28 cellular contexts compared by ENCODE assay signal in the genomic region with DNA sequence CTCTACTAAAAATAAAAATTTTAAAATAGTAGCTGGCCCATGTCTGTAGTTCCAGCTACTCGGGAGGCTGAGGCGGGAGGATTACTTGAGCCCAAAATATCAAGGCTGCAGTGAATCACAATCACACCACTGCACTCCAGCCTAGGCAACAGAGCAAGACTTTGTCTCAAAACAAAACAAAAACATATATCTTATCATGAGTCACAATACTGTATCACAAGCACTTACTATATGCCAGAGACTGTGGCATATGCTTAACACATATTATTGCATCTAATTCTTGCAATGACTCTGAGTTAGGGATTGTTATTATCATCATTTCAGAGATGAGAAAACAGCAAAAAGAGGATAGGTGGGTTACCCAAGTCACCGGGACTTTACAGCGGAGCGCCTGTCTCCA. TPM values are rescaled to one million over a fixed set of nuclear protein-coding genes. Genes with fewer than 3 reads are reported as not detected.
"Had no signal": no experiment of that assay in that cellular context is flagged by ENCODE, and none has a peak within 500 bp of the region (broad histone marks: within the 10 kb centered on the region; RNA-seq: fewer than 3 reads in every experiment).

No MANE protein-coding gene starts in this region.

- H3K36me3 Mint-ChIP-seq: activated naive CD4-positive, alpha-beta T cell treated with anti-CD3 and anti-CD28 coated beads, Interleukin-2, amount 50 U/mL, for 72 hours; brain; WTC11 had no signal

- H3K4me3 ChIP-seq: ascending aorta, cardiac muscle cell, PC-9 had no signal

- H3K27me3 ChIP-seq: ascending aorta, cardiac muscle cell had no signal

- H3K4me1 Mint-ChIP-seq: activated naive CD8-positive, alpha-beta T cell treated with anti-CD3 and anti-CD28 coated beads, Interleukin-2, amount 50 U/mL, for 24 hours; brain had no signal

- H3K27me3 Mint-ChIP-seq: activated naive CD8-positive, alpha-beta T cell treated with anti-CD3 and anti-CD28 coated beads, Interleukin-2, amount 50 U/mL, for 24 hours had no signal

- H2AFZ ChIP-seq: PC-9 had no signal

- H3K4me2 ChIP-seq: PC-9 had no signal

- H3K9me3 Mint-ChIP-seq: activated naive CD4-positive, alpha-beta T cell treated with anti-CD3 and anti-CD28 coated beads, Interleukin-2, amount 50 U/mL, for 72 hours; activated naive CD8-positive, alpha-beta T cell treated with anti-CD3 and anti-CD28 coated beads, Interleukin-2, amount 50 U/mL, for 24 hours; T-helper 1 cell treated with Interleukin-12 subunit alpha and Interleukin-12 subunit beta and Interleukin-4 antibody, amounts not matched to agents 30 μg/mL and 1 μg/mL, for 36 hours had no signal

- DNase-seq: activated CD4-positive, alpha-beta T cell treated with anti-CD3 and anti-CD28 coated beads for 48 hours; activated CD4-positive, alpha-beta T cell treated with anti-CD3 and anti-CD28 coated beads, Interleukin-2, amount 50 U/mL, for 4 hours; activated CD4-positive, CD25-positive, alpha-beta regulatory T cell treated with anti-CD3 and anti-CD28 coated beads, Interleukin-2, amount 50 U/mL, for 72 hours; activated CD8-positive, alpha-beta memory T cell treated with anti-CD3 and anti-CD28 coated beads, Interleukin-2, amount 50 U/mL, for 48 hours; activated CD8-positive, alpha-beta T cell treated with anti-CD3 and anti-CD28 coated beads, Interleukin-2, amount 10 ng/mL, durations not matched to agents 7 days and 5 days; activated effector memory CD4-positive, alpha-beta T cell treated with anti-CD3 and anti-CD28 coated beads, Interleukin-2, amount 50 U/mL, for 16 hours; activated naive CD4-positive, alpha-beta T cell treated with Interleukin-2 at 50 U/mL for 16 hours; activated naive CD8-positive, alpha-beta T cell treated with anti-CD3 and anti-CD28 coated beads, Interleukin-2, amount 50 U/mL, for 24 hours; activated T-cell treated with anti-CD3 and anti-CD28 coated beads, Interleukin-2, amount 50 U/mL, for 1 hour; amniotic stem cell; Karpas-422; MM.1S; NCI-H1105; NCI-H1436; NCI-H1694 treated with DMSO at 0.1 percent for 48 hours; NCI-H2029 treated with DMSO at 0.1 percent for 48 hours; NCI-H345; NCI-H510A; NCI-H69; PC-9; SHP77 treated with DMSO at 0.1 percent for 48 hours had no signal

- H3K36me3 ChIP-seq: ascending aorta, cardiac muscle cell had no signal

- H3K27ac Mint-ChIP-seq: activated CD8-positive, alpha-beta T cell treated with anti-CD3 and anti-CD28 coated beads, Interleukin-2, amount 10 ng/mL, durations not matched to agents 7 days and 5 days; activated naive CD4-positive, alpha-beta T cell treated with anti-CD3 and anti-CD28 coated beads, Interleukin-2, amount 50 U/mL, for 72 hours; activated naive CD8-positive, alpha-beta T cell treated with anti-CD3 and anti-CD28 coated beads, Interleukin-2, amount 50 U/mL, for 24 hours; brain; T-helper 1 cell treated with Interleukin-12 subunit alpha and Interleukin-12 subunit beta and Interleukin-4 antibody, amounts not matched to agents 30 μg/mL and 1 μg/mL, for 36 hours; WTC11 had no signal

- H3K4me1 ChIP-seq: ascending aorta had no signal

- H3K27ac ChIP-seq: ascending aorta, cardiac muscle cell, PC-9 had no signal

- ATAC-seq: activated CD8-positive, alpha-beta T cell treated with anti-CD3 and anti-CD28 coated beads, Interleukin-2, amount 10 ng/mL, durations not matched to agents 7 days and 5 days; activated naive CD8-positive, alpha-beta T cell treated with anti-CD3 and anti-CD28 coated beads, Interleukin-2, amount 50 U/mL, for 24 hours; WTC11 had no signal

- H3K9me3 ChIP-seq: ascending aorta had no signal

- H3K4me3 Mint-ChIP-seq: activated CD8-positive, alpha-beta T cell treated with anti-CD3 and anti-CD28 coated beads, Interleukin-2, amount 10 ng/mL, durations not matched to agents 7 days and 5 days; activated naive CD8-positive, alpha-beta T cell treated with anti-CD3 and anti-CD28 coated beads, Interleukin-2, amount 50 U/mL, for 24 hours; brain; T-helper 1 cell treated with Interleukin-12 subunit alpha and Interleukin-12 subunit beta and Interleukin-4 antibody, amounts not matched to agents 30 μg/mL and 1 μg/mL, for 36 hours; WTC11 had no signal

RNA-seq across cellular contexts. Expression of a gene that starts 29.5 kb away (rescaled TPM):
- total RNA-seq: activated CD8-positive, alpha-beta T cell treated with anti-CD3 and anti-CD28 coated beads, Interleukin-2, amount 10 ng/mL, durations not matched to agents 7 days and 5 days; activated naive CD4-positive, alpha-beta T cell treated with anti-CD3 and anti-CD28 coated beads, Interleukin-2, amount 50 U/mL, for 72 hours; SK-MEL-5 had no signal

RNA-seq across cellular contexts. Expression of a gene that starts 35.5 kb away (rescaled TPM):
- total RNA-seq: ascending aorta had no signal
